12 cellular contexts compared by ENCODE assay signal in genomic region chr2:196248467-196249104, GRCh38.
DNase-seq lines count a peak whose midpoint lies in the region; ATAC-seq and TF ChIP-seq lines count a peak whose summit lies in the region.
"Had no signal": no experiment of that assay in that cellular context is flagged by ENCODE, and none has a peak within 500 bp of the region (broad histone marks: within the 10 kb centered on the region; RNA-seq: fewer than 3 reads in every experiment).

No MANE protein-coding gene starts in this region.

- H3K27me3 ChIP-seq in SJCRH30 (no peaks in the 10 kb centered on the region), suprapubic skin (no peaks in the 10 kb centered on the region)
- H3K27me3 ChIP-seq: stomach had no signal

- CTCF ChIA-PET in activated CD8-positive, alpha-beta memory T cell treated with anti-CD3 and anti-CD28 coated beads, Interleukin-2, amount 10 ng/mL, durations not matched to agents 7 days and 5 days (lab: Charles Lee) = interaction anchor here (1.0 to 2.9 kb wide), 7 partner anchors 9 to 72 kb away, joined by 3 to 28 read pairs (median 5); no protein-coding TSS in a partner anchor

- no peaks in the 10 kb centered on the region for H3K9me3 Mint-ChIP-seq in activated CD8-positive, alpha-beta memory T cell treated with anti-CD3 and anti-CD28 coated beads, Interleukin-2, amount 10 ng/mL, durations not matched to agents 7 days and 5 days (ENCODE audit: low read depth)

- H3K4me3 Mint-ChIP-seq in activated CD8-positive, alpha-beta memory T cell treated with anti-CD3 and anti-CD28 coated beads, Interleukin-2, amount 10 ng/mL, durations not matched to agents 7 days and 5 days = no peak overlapping the region

- ATAC-seq in activated CD8-positive, alpha-beta memory T cell treated with anti-CD3 and anti-CD28 coated beads, Interleukin-2, amount 10 ng/mL, durations not matched to agents 7 days and 5 days = no peak
- ATAC-seq in left ventricle myocardium superior (peak; percentile 23), HG03457 (IDR thresholded peaks at IDR 0.05; ENCODE audit: unreplicated experiment) (no peak)

- no peak for TF ChIP-seq POLR2A in suprapubic skin (IDR thresholded peaks at IDR 0.05)

- 70% methylated on average over 1 of the region's 1 CpG for WGBS in suprapubic skin

- H3K27ac ChIP-seq in SJCRH30 (peak overlapping the region; percentile 87), suprapubic skin (peak overlapping the region; percentile 69)

- no peak overlapping the region for H3K4me3 ChIP-seq in SJCRH30
- H3K4me3 ChIP-seq in suprapubic skin = no peak overlapping the region
- H3K4me3 ChIP-seq: stomach had no signal

- peaks cover 15% of the 10 kb centered on the region for H3K36me3 Mint-ChIP-seq in activated CD8-positive, alpha-beta memory T cell treated with anti-CD3 and anti-CD28 coated beads, Interleukin-2, amount 10 ng/mL, durations not matched to agents 7 days and 5 days

- peaks cover 72% of the 10 kb centered on the region for H3K4me1 Mint-ChIP-seq in activated CD8-positive, alpha-beta memory T cell treated with anti-CD3 and anti-CD28 coated beads, Interleukin-2, amount 10 ng/mL, durations not matched to agents 7 days and 5 days

- no peaks in the 10 kb centered on the region for H3K27me3 Mint-ChIP-seq in activated CD8-positive, alpha-beta memory T cell treated with anti-CD3 and anti-CD28 coated beads, Interleukin-2, amount 10 ng/mL, durations not matched to agents 7 days and 5 days

- TF ChIP-seq EP300 in suprapubic skin (IDR thresholded peaks at IDR 0.05) = no peak

- H3K27ac Mint-ChIP-seq in activated CD8-positive, alpha-beta memory T cell treated with anti-CD3 and anti-CD28 coated beads, Interleukin-2, amount 10 ng/mL, durations not matched to agents 7 days and 5 days = peak overlapping the region; percentile 66

- intact Hi-C loops in left ventricle myocardium superior (cut with micrococcal nuclease) = no loop called here

- H3K36me3 ChIP-seq in SJCRH30 (no peaks in the 10 kb centered on the region), suprapubic skin (no peaks in the 10 kb centered on the region)
- H3K36me3 ChIP-seq: stomach had no signal

- H3K4me1 ChIP-seq in SJCRH30 = peaks cover 68% of the 10 kb centered on the region
- H3K4me1 ChIP-seq in suprapubic skin = peaks cover 30% of the 10 kb centered on the region

- TF ChIP-seq CTCF in suprapubic skin (IDR thresholded peaks at IDR 0.05) = no peak

- H3K9me3 ChIP-seq in SJCRH30 (replicated peaks) = 0 out of 2 replicates have a peak, but pooled peaks cover 3% of the 10 kb centered on the region
- no peaks in the 10 kb centered on the region for H3K9me3 ChIP-seq in suprapubic skin
- H3K9me3 ChIP-seq: stomach had no signal

- DNase-seq in activated CD8-positive, alpha-beta memory T cell treated with anti-CD3 and anti-CD28 coated beads, Interleukin-2, amount 10 ng/mL, durations not matched to agents 7 days and 5 days = no peak
- no peak for DNase-seq in activated CD8-positive, alpha-beta memory T cell treated with anti-CD3 and anti-CD28 coated beads, Interleukin-2, amount 50 U/mL, for 48 hours
- DNase-seq in SJCRH30 (peak; percentile 58 to 81), left ventricle myocardium superior (no peak), suprapubic skin (ENCODE audit: low spot score in 2 of 2) (no peak), NCI-H2227 treated with DMSO at 0.1 percent for 48 hours (lab: John Stamatoyannopoulos, UW) (no peak), kidney tubule cell (ENCODE audit: low spot score) (no peak)
- DNase-seq: activated T-cell treated with anti-CD3 and anti-CD28 coated beads for 4 hours, DMS79 treated with DMSO at 0.1 percent for 48 hours, NCI-H187 treated with DMSO at 0.1 percent for 48 hours, stomach had no signal

Comparison
In these comparisons a context has a peak if more than half of its experiments do, and no peak if none do; other contexts are left out.
1. DNase-seq: peak in SJCRH30 (2 of 2); none in activated CD8-positive, alpha-beta memory T cell treated with anti-CD3 and anti-CD28 coated beads, Interleukin-2, amount 10 ng/mL, durations not matched to agents 7 days and 5 days (single experiment), activated CD8-positive, alpha-beta memory T cell treated with anti-CD3 and anti-CD28 coated beads, Interleukin-2, amount 50 U/mL, for 48 hours (single experiment), left ventricle myocardium superior (single experiment), suprapubic skin (0 of 2), NCI-H2227 treated with DMSO at 0.1 percent for 48 hours (single experiment) and kidney tubule cell (single experiment).